Comparison of ENCODE assay signal across 8 cellular contexts in genomic region chr19:32674153-32674958, GRCh38. TPM values are rescaled to one million over a fixed set of nuclear protein-coding genes. Genes with fewer than 3 reads are reported as not detected.
DNase-seq lines count a peak whose midpoint lies in the region; ATAC-seq and TF ChIP-seq lines count a peak whose summit lies in the region.

No MANE protein-coding gene starts in this region.

- H3K9me3 Mint-ChIP-seq in activated naive CD8-positive, alpha-beta T cell treated with anti-CD3 and anti-CD28 coated beads, Interleukin-2, amount 50 U/mL, for 24 hours = no peaks in the 10 kb centered on the region

- peak overlapping the region; percentile 93 for H3K4me3 Mint-ChIP-seq in activated naive CD8-positive, alpha-beta T cell treated with anti-CD3 and anti-CD28 coated beads, Interleukin-2, amount 50 U/mL, for 24 hours

- DNase-seq in ELR (ENCODE audit: low read depth) = peak; percentile 26
- DNase-seq in activated naive CD8-positive, alpha-beta T cell treated with anti-CD3 and anti-CD28 coated beads, Interleukin-2, amount 50 U/mL, for 24 hours = no peak
- no peak for DNase-seq in thyroid gland
- DNase-seq in SHP77 (lab: John Stamatoyannopoulos, UW) = no peak

- peak overlapping the region; percentile 58 to 99 (median 98) for H3K4me3 ChIP-seq in thyroid gland (replicated peaks in 1 of 3)

- TF ChIP-seq CTCF in thyroid gland (IDR thresholded peaks at IDR 0.05) = no peak

- peaks cover 14% of the 10 kb centered on the region for H3K27me3 Mint-ChIP-seq in activated naive CD8-positive, alpha-beta T cell treated with anti-CD3 and anti-CD28 coated beads, Interleukin-2, amount 50 U/mL, for 24 hours

- intact Hi-C loops in thyroid gland (cut with DNase I) = loop anchor here (10.0 kb wide), 1 partner anchor 90 kb away; the partner anchor contains the start of gene PDCD5

- 2 to 3% methylated on average over 23 to 29 of the region's 71 CpGs for WGBS in thyroid gland, 2 donors

- peaks cover 25 to 29% of the 10 kb centered on the region in 2 donors for H3K4me1 ChIP-seq in thyroid gland

- H3K27ac Mint-ChIP-seq in activated naive CD8-positive, alpha-beta T cell treated with anti-CD3 and anti-CD28 coated beads, Interleukin-2, amount 50 U/mL, for 24 hours = peak overlapping the region; percentile 82

- H3K36me3 Mint-ChIP-seq in activated naive CD8-positive, alpha-beta T cell treated with anti-CD3 and anti-CD28 coated beads, Interleukin-2, amount 50 U/mL, for 24 hours (ENCODE audit: low read depth) = no peaks in the 10 kb centered on the region

- TF ChIP-seq POLR2A in thyroid gland (IDR thresholded peaks at IDR 0.05) = no peak

- H3K27me3 ChIP-seq in layer of hippocampus (ENCODE audit: control insufficient read depth, insufficient read depth, low read length) (no peaks in the 10 kb centered on the region), thyroid gland (no peaks in the 10 kb centered on the region)

- ATAC-seq in HG03432 (IDR thresholded peaks at IDR 0.05; ENCODE audit: unreplicated experiment) (peak; percentile 15), GM21367 (IDR thresholded peaks at IDR 0.05; ENCODE audit: unreplicated experiment) (no peak), GM19467 (IDR thresholded peaks at IDR 0.05; ENCODE audit: unreplicated experiment) (no peak)
- ATAC-seq in activated naive CD8-positive, alpha-beta T cell treated with anti-CD3 and anti-CD28 coated beads, Interleukin-2, amount 50 U/mL, for 24 hours = no peak

- H3K4me1 Mint-ChIP-seq in activated naive CD8-positive, alpha-beta T cell treated with anti-CD3 and anti-CD28 coated beads, Interleukin-2, amount 50 U/mL, for 24 hours = peaks cover 27% of the 10 kb centered on the region

- H3K9me3 ChIP-seq in thyroid gland = no peaks in the 10 kb centered on the region

- peak overlapping the region; percentile 77 for H3K27ac ChIP-seq in layer of hippocampus (ENCODE audit: low read depth, low read length)
- peak overlapping the region in 2 of 3 donors; percentile 63 to 82 for H3K27ac ChIP-seq in thyroid gland

- H3K36me3 ChIP-seq in thyroid gland = no peaks in the 10 kb centered on the region

RNA-seq across cellular contexts. Expression of gene ANKRD27, which starts 0.6 kb away (rescaled TPM):
- 10 to 100 TPM; 29.7 to 64.8 (median 48.7) TPM for total RNA-seq in thyroid gland

RNA-seq across cellular contexts. Expression of gene RGS9BP, which starts 1.3 kb away (rescaled TPM):
- total RNA-seq in thyroid gland = under 1 TPM; 0.27 to 0.78 (median 0.48) TPM

RNA-seq across cellular contexts. Expression of gene NUDT19, which starts 17.3 kb away (rescaled TPM):
- 10 to 100 TPM in 1 of 4 donors, 1 to 10 TPM in 3; 7.9 to 10.2 (median 9.6) TPM for total RNA-seq in thyroid gland

RNA-seq across cellular contexts. Expression of gene TDRD12, which starts 45.2 kb away (rescaled TPM):
- 1 to 10 TPM in 1 of 4 donors, under 1 TPM in 2, not detected in 1; 0.39 to 2.4 (median 0.89) TPM for total RNA-seq in thyroid gland
